Comparison of ENCODE assay signal across 12 cellular contexts in genomic region chr10:63103971-63104409, GRCh38. TPM values are rescaled to one million over a fixed set of nuclear protein-coding genes. Genes with fewer than 3 reads are reported as not detected.
DNase-seq lines count a peak whose midpoint lies in the region; ATAC-seq, FAIRE-seq and TF ChIP-seq lines count a peak whose summit lies in the region.
"Had no signal": no experiment of that assay in that cellular context is flagged by ENCODE, and none has a peak within 500 bp of the region (broad histone marks: within the 10 kb centered on the region; RNA-seq: fewer than 3 reads in every experiment).

No MANE protein-coding gene starts in this region.

- SMC1A ChIA-PET in GM12878 (lab: Charles Lee; ENCODE audit: uncharacterized antibody, unreplicated experiment): interaction anchor here (1.0 kb wide), 1 partner anchor 34 kb away, joined by 3 read pairs; no protein-coding TSS in a partner anchor

- TF ChIP-seq EP300 in GM12878 (IDR thresholded peaks at IDR 0.05; ENCODE audit: borderline replicate concordance in 1 of 2, control insufficient read depth in 1 of 2, low read depth in 2 of 2, low read length in 2 of 2): no peak

- no peaks in the 10 kb centered on the region; the same call in 1 of the 2 replicates for H3K27me3 Mint-ChIP-seq in WTC11 (ENCODE audit: low read depth)

- no peaks in the 10 kb centered on the region for H3K79me2 ChIP-seq in GM12878 (ENCODE audit: control insufficient read depth, insufficient read depth, low read length)

- FAIRE-seq in GM12891 (lab: Jason Lieb, UNC) (no peak), GM12878 (lab: Jason Lieb, UNC) (no peak)

- H3K4me3 ChIP-seq in GM12878: no peak overlapping the region
- H3K4me3 ChIP-seq in SJCRH30: no peak overlapping the region
- H3K4me3 ChIP-seq: thoracic aorta had no signal

- no peak overlapping the region for H2AFZ ChIP-seq in GM12878 (ENCODE audit: control insufficient read depth, low read depth, low read length)

- in situ Hi-C loops in GM12878 (cut with MboI): no loop called here

- POLR2A ChIA-PET in WTC11 (lab: Charles Lee) (interaction anchor here (0.9 kb wide), 1 partner anchor 28 kb away, joined by 3 read pairs; no protein-coding TSS in a partner anchor), GM12878 (lab: Charles Lee) (no interaction called here)

- intact Hi-C loops in GM12878 (cut with micrococcal nuclease; ENCODE audit: unreplicated experiment): no loop called here

- BruUV-seq in GM12878 (replicated peaks; lab: Mats Ljungman, UMichigan): no TSS peak

- H3K36me3 ChIP-seq in GM12878 (ENCODE audit: control insufficient read depth in 2 of 2, insufficient read depth in 2 of 2, low read length in 1 of 2) (no peaks in the 10 kb centered on the region), SJCRH30 (no peaks in the 10 kb centered on the region)
- H3K36me3 ChIP-seq: thoracic aorta had no signal

- no peak overlapping the region for H3K9ac ChIP-seq in GM12878 (ENCODE audit: control insufficient read depth, insufficient read depth, low read length)

- RAD21 ChIA-PET in GM12878 (lab: Charles Lee; ENCODE audit: unreplicated experiment): no interaction called here

- no peaks in the 10 kb centered on the region for H3K36me3 Mint-ChIP-seq in WTC11

- peaks cover 17% of the 10 kb centered on the region for H3K4me1 Mint-ChIP-seq in WTC11

- H3K4me1 ChIP-seq in GM12878 (ENCODE audit: control insufficient read depth, insufficient read depth, low read length) (no peaks in the 10 kb centered on the region), SJCRH30 (no peaks in the 10 kb centered on the region)

- 23% methylated on average over 7 of the region's 7 CpGs for WGBS in GM12878 (ENCODE audit: insufficient coverage, insufficient replicate concordance, low lambda C conversion rate, missing lambda C conversion rate)

- CTCF ChIA-PET in WTC11 (lab: Charles Lee): no interaction called here
- CTCF ChIA-PET in GM12878 (lab: Yijun Ruan, JAX): interaction anchor here (0.6 to 2.8 kb wide), 2 partner anchors 53 to 570 kb away, joined by 3 to 8 read pairs; no protein-coding TSS in a partner anchor

- no peak for TF ChIP-seq POLR2A in GM12891 (IDR thresholded peaks at IDR 0.05; ENCODE audit: low read depth, low read length)
- no peak for TF ChIP-seq POLR2A in GM12878 (IDR thresholded peaks at IDR 0.05; ENCODE audit: low read depth, low read length)

- H3K27ac Mint-ChIP-seq in WTC11: peak overlapping the region; percentile 64; the same call in 1 of the 2 replicates

- ATAC-seq in WTC11 (peak; percentile 93), GM12878 (peak; percentile 84)

- H3K27ac ChIP-seq in GM12878 (ENCODE audit: control insufficient read depth, insufficient read depth) (no peak overlapping the region), SJCRH30 (no peak overlapping the region)
- H3K27ac ChIP-seq: thoracic aorta had no signal

- H3K9me3 ChIP-seq in GM12878 (replicated peaks; ENCODE audit: control insufficient read depth, insufficient read depth, low read length) (no peaks in the 10 kb centered on the region; the same call in 2 of the 3 replicates), SJCRH30 (replicated peaks) (no peaks in the 10 kb centered on the region)
- H3K9me3 ChIP-seq: thoracic aorta had no signal

- DNase-seq in GM12891 (ENCODE audit: insufficient read length, low spot score): no peak
- peak; percentile 35 for DNase-seq in WTC11 (ENCODE audit: low spot score)
- DNase-seq in GM12878 (ENCODE audit: low read depth, low spot score): no peak
- peak; percentile 20 for DNase-seq in stimulated activated CD4-positive, alpha-beta T cell treated with anti-CD3 and anti-CD28 coated beads, Interleukin-4, amount 100 ng/mL, for 1 hour
- no peak for DNase-seq in SJCRH30
- DNase-seq in LoVo (ENCODE audit: low spot score): no peak
- no peak for DNase-seq in DMS53 treated with DMSO at 0.1 percent for 48 hours (lab: John Stamatoyannopoulos, UW; ENCODE audit: unreplicated experiment)
- DNase-seq in GM10266 (ENCODE audit: extremely low spot score): no peak
- DNase-seq: C1 segment of cervical spinal cord, EL, mammary epithelial cell had no signal

- no peaks in the 10 kb centered on the region for H3K27me3 ChIP-seq in GM12878 (replicated peaks in 1 of 2; ENCODE audit: control insufficient read depth in 2 of 2, insufficient read depth in 2 of 2, low read length in 1 of 2)
- H3K27me3 ChIP-seq in SJCRH30: no peaks in the 10 kb centered on the region

- TF ChIP-seq RAD21 in GM12878 (IDR thresholded peaks at IDR 0.05; ENCODE audit: insufficient read depth, low read depth, low read length): no peak

- no peak overlapping the region for H3K4me3 Mint-ChIP-seq in WTC11

- no peak overlapping the region for H3K4me2 ChIP-seq in GM12878 (ENCODE audit: control insufficient read depth, insufficient read depth)

- H3K9me3 Mint-ChIP-seq in WTC11: peaks cover 15% of the 10 kb centered on the region

- H4K20me1 ChIP-seq in GM12878 (ENCODE audit: control insufficient read depth, insufficient read depth): no peaks in the 10 kb centered on the region

- TF ChIP-seq CTCF in WTC11 (IDR thresholded peaks at IDR 0.05) (no peak), GM12878 (IDR thresholded peaks at IDR 0.05 in 2 of 3, conservative IDR thresholded peaks at IDR 0.05 in 1 of 3; ENCODE audit: control insufficient read depth in 2 of 3, extremely low read depth in 1 of 3, insufficient read depth in 1 of 3, low read depth in 3 of 3, low read length in 3 of 3) (no peak), GM10266 (IDR thresholded peaks at IDR 0.05; ENCODE audit: control insufficient read depth, insufficient read depth, low read depth, missing control alignments) (no peak)

TF ChIP-seq in GM12891, 5 proteins besides CTCF, POLR2A, EP300 and RAD21:
- TF ChIP-seq SPI1 (IDR thresholded peaks at IDR 0.05; ENCODE audit: low read depth, low read length): peak; percentile 54
- no peak for TF ChIP-seq TAF1 (IDR thresholded peaks at IDR 0.05; ENCODE audit: low read depth, low read length)
TF ChIP-seq in GM12891: peak in this region for 1.

TF ChIP-seq in WTC11, 78 proteins besides CTCF, POLR2A, EP300 and RAD21 (continues in another document):
- TF ChIP-seq NFYB (CRISPR knock-in tag; conservative IDR thresholded peaks at IDR 0.05; ENCODE audit: low read depth): peak; percentile 42; the same call in 1 of the 2 replicates
- no peak for TF ChIP-seq ZMAT4 (CRISPR knock-in tag; IDR thresholded peaks at IDR 0.05)

TF ChIP-seq in GM12878, 131 proteins besides CTCF, POLR2A, EP300 and RAD21:
- TF ChIP-seq BMI1 (IDR thresholded peaks at IDR 0.05; ENCODE audit: borderline replicate concordance) (no peak), MTA2 (IDR thresholded peaks at IDR 0.05; ENCODE audit: low read depth) (0 out of 2 replicates have a peak, but pooled peaks have one; percentile 9), JUNB (IDR thresholded peaks at IDR 0.05) (peak; percentile 49; the same call in 1 of the 2 replicates), DPF2 (IDR thresholded peaks at IDR 0.05) (0 out of 2 replicates have a peak, but pooled peaks have one; percentile 9), SPI1 (IDR thresholded peaks at IDR 0.05; ENCODE audit: borderline replicate concordance, insufficient read depth, low read depth, low read length) (peak; percentile 53; the same call in 1 of the 2 replicates), JUND (IDR thresholded peaks at IDR 0.05; ENCODE audit: low read depth, low read length) (no peak)
TF ChIP-seq in GM12878: peak in this region for 4.

RNA-seq across cellular contexts. Expression of gene NRBF2, which starts 29.1 kb away (rescaled TPM):
- 20.4 TPM for polyA plus RNA-seq in GM12891 (2012; ENCODE audit: low read depth, missing spikeins)
- total RNA-seq in WTC11 (2021) (25.4 to 27.5 TPM (median 25.9 TPM) in 3 replicates), GM12878 (2014; rRNA removed) (18.8 and 20.4 TPM in 2 replicates), GM12878 (2014; rRNA removed; fragmentation: Illumina TruSeq; extraction: Trizol) (26.6 and 27.3 TPM in 2 replicates), GM12878 (2021) (17.8 and 20.4 TPM in 2 replicates)
- total RNA-seq in GM12878 (2013; cell fraction: nucleolus; rRNA removed): 13.4 and 14.2 TPM in 2 replicates
- polyA plus RNA-seq in GM12878 (2011; ENCODE audit: low read depth): 15.7 TPM
- polyA plus RNA-seq in GM12878 (2011; rRNA removed) (26.3 and 32.1 TPM in 2 replicates), GM12878 (2014; fragmentation: Illumina TruSeq; extraction: Trizol) (28.2 and 30.1 TPM in 2 replicates), GM12878 (2014; fragmentation: Nextera tagmentation; extraction: Ambion mirVana) (10 to 100 TPM; 33.2 to 35.0 TPM), GM12878 (2014; rRNA removed) (19.2 and 19.8 TPM in 2 replicates), GM12878 (2016; fragmentation: Nextera tagmentation; extraction: Ambion mirVana) (10 to 100 TPM; 34.7 to 39.8 TPM)
- 11.6 and 11.7 TPM in 2 replicates for polyA plus RNA-seq in GM12878 (2011; cell fraction: cytosol; rRNA removed)
- 6.9 and 8.9 TPM in 2 replicates for polyA plus RNA-seq in GM12878 (2011; cell fraction: nucleus; rRNA removed)
- polyA plus RNA-seq in GM12878 (2012): 21.3 and 22.5 TPM in 2 replicates
- 9.8 and 11.0 TPM in 2 replicates for polyA minus RNA-seq in GM12878 (2011; rRNA and poly(A)+ RNA removed)
- 7.2 and 8.3 TPM in 2 replicates for polyA minus RNA-seq in GM12878 (2011; cell fraction: cytosol; rRNA and poly(A)+ RNA removed)
- polyA minus RNA-seq in GM12878 (2011; cell fraction: nucleus; rRNA and poly(A)+ RNA removed): 4.2 and 7.8 TPM in 2 replicates
- 13.8 and 14.0 TPM in 2 replicates for total RNA-seq in SJCRH30 (2014; rRNA removed; shearing (Covaris generic))

Comparison
In these comparisons a context has a peak if more than half of its experiments do, and no peak if none do; other contexts are left out.
1. DNase-seq: peak in WTC11 (single experiment) and stimulated activated CD4-positive, alpha-beta T cell treated with anti-CD3 and anti-CD28 coated beads, Interleukin-4, amount 100 ng/mL, for 1 hour (single experiment); none in GM12891 (single experiment), GM12878 (single experiment), SJCRH30 (0 of 2), LoVo (single experiment), DMS53 treated with DMSO at 0.1 percent for 48 hours (single experiment) and GM10266 (single experiment).